14 cellular contexts compared by ENCODE assay signal in genomic region chr2:217954469-217954868, GRCh38. TPM values are rescaled to one million over a fixed set of nuclear protein-coding genes. Genes with fewer than 3 reads are reported as not detected.
A peak's percentile ranks its signal among the peaks of the same experiment; 100 is the strongest.
DNase-seq lines count a peak whose midpoint lies in the region; ATAC-seq and TF ChIP-seq lines count a peak whose summit lies in the region.
"Had no signal": no experiment of that assay in that cellular context is flagged by ENCODE, and none has a peak within 500 bp of the region (broad histone marks: within the 10 kb centered on the region; RNA-seq: fewer than 3 reads in every experiment).

No MANE protein-coding gene starts in this region.

- peak overlapping the region; percentile 55 for H2BK15ac ChIP-seq in neuronal stem cell (ENCODE audit: low read length)

- no peak for ATAC-seq in activated naive CD8-positive, alpha-beta T cell treated with anti-CD3 and anti-CD28 coated beads, Interleukin-2, amount 10 ng/mL, durations not matched to agents 7 days and 5 days (ENCODE audit: low read depth)
- ATAC-seq in activated CD4-positive, CD25-positive, alpha-beta regulatory T cell treated with anti-CD3 and anti-CD28 coated beads, Interleukin-2, amount 50 U/mL, for 24 hours: no peak
- ATAC-seq in activated CD8-positive, alpha-beta memory T cell treated with anti-CD3 and anti-CD28 coated beads, Interleukin-2, amount 10 ng/mL, durations not matched to agents 7 days and 5 days: no peak
- ATAC-seq: mucosa of descending colon had no signal

- H3K9me3 ChIP-seq in neuronal stem cell (replicated peaks in 1 of 2; ENCODE audit: control insufficient read depth in 2 of 2, insufficient read depth in 1 of 2, low read depth in 1 of 2, low read length in 2 of 2): no peaks in the 10 kb centered on the region
- H3K9me3 ChIP-seq in vagina: no peaks in the 10 kb centered on the region
- H3K9me3 ChIP-seq: mucosa of descending colon had no signal

- intact Hi-C loops in vagina (cut with DNase I): no loop called here

- H3K4me3 ChIP-seq in neuronal stem cell (ENCODE audit: low read length in 2 of 2) (no peak overlapping the region), vagina (no peak overlapping the region)
- H3K4me3 ChIP-seq: mucosa of descending colon, skin epidermis had no signal

- no CpG with 5 or more reads among the region's 3 CpGs for WGBS in neuronal stem cell (ENCODE audit: extremely low coverage in 2 of 2, insufficient read length in 2 of 2, insufficient replicate concordance in 1 of 2), 2 donors

- H2BK5ac ChIP-seq in neuronal stem cell (ENCODE audit: low read length): no peak overlapping the region

- H3K27me3 ChIP-seq in neuronal stem cell (ENCODE audit: control insufficient read depth in 3 of 3, insufficient read depth in 3 of 3, low read depth in 1 of 3, low read length in 3 of 3): peaks cover 0 to 2% (median 0%) of the 10 kb centered on the region in 3 experiments
- no peaks in the 10 kb centered on the region for H3K27me3 ChIP-seq in vagina

- TF ChIP-seq CTCF in vagina (IDR thresholded peaks at IDR 0.05) (no peak), progenitor cell of endocrine pancreas (IDR thresholded peaks at IDR 0.05; ENCODE audit: unreplicated experiment) (no peak)

- H3K36me3 Mint-ChIP-seq in activated naive CD8-positive, alpha-beta T cell treated with anti-CD3 and anti-CD28 coated beads, Interleukin-2, amount 10 ng/mL, durations not matched to agents 7 days and 5 days: no peaks in the 10 kb centered on the region
- H3K36me3 Mint-ChIP-seq in activated naive CD8-positive, alpha-beta T cell treated with anti-CD3 and anti-CD28 coated beads for 36 hours: no peaks in the 10 kb centered on the region
- H3K36me3 Mint-ChIP-seq in activated CD8-positive, alpha-beta memory T cell treated with anti-CD3 and anti-CD28 coated beads, Interleukin-2, amount 10 ng/mL, durations not matched to agents 7 days and 5 days: no peaks in the 10 kb centered on the region
- no peaks in the 10 kb centered on the region for H3K36me3 Mint-ChIP-seq in progenitor cell of endocrine pancreas (ENCODE audit: insufficient read depth)
- H3K36me3 Mint-ChIP-seq: activated naive CD4-positive, alpha-beta T cell treated with anti-CD3 and anti-CD28 coated beads, Interleukin-2, amount 10 ng/mL, durations not matched to agents 7 days and 5 days had no signal

- H3K4me3 Mint-ChIP-seq in activated naive CD8-positive, alpha-beta T cell treated with anti-CD3 and anti-CD28 coated beads, Interleukin-2, amount 10 ng/mL, durations not matched to agents 7 days and 5 days: no peak overlapping the region
- no peak overlapping the region for H3K4me3 Mint-ChIP-seq in activated naive CD8-positive, alpha-beta T cell treated with anti-CD3 and anti-CD28 coated beads for 36 hours
- H3K4me3 Mint-ChIP-seq in activated CD8-positive, alpha-beta memory T cell treated with anti-CD3 and anti-CD28 coated beads, Interleukin-2, amount 10 ng/mL, durations not matched to agents 7 days and 5 days: no peak overlapping the region
- no peak overlapping the region for H3K4me3 Mint-ChIP-seq in progenitor cell of endocrine pancreas (ENCODE audit: low read depth)
- H3K4me3 Mint-ChIP-seq: activated naive CD4-positive, alpha-beta T cell treated with anti-CD3 and anti-CD28 coated beads, Interleukin-2, amount 10 ng/mL, durations not matched to agents 7 days and 5 days had no signal

- H3K27ac ChIP-seq in neuronal stem cell (replicated peaks; ENCODE audit: low read length) (no peak overlapping the region), vagina (peak overlapping the region; percentile 73)
- H3K27ac ChIP-seq: RWPE1 had no signal

- peak; percentile 6 for DNase-seq in activated naive CD8-positive, alpha-beta T cell treated with anti-CD3 and anti-CD28 coated beads, Interleukin-2, amount 10 ng/mL, durations not matched to agents 7 days and 5 days
- DNase-seq in activated naive CD8-positive, alpha-beta T cell treated with anti-CD3 and anti-CD28 coated beads for 36 hours: no peak
- DNase-seq in foreskin melanocyte: peak; percentile 29
- DNase-seq in neuronal stem cell (ENCODE audit: low spot score): no peak
- no peak for DNase-seq in vagina (ENCODE audit: extremely low spot score in 2 of 2)
- DNase-seq in activated CD8-positive, alpha-beta memory T cell treated with anti-CD3 and anti-CD28 coated beads, Interleukin-2, amount 10 ng/mL, durations not matched to agents 7 days and 5 days: no peak
- no peak for DNase-seq in progenitor cell of endocrine pancreas (ENCODE audit: low spot score, unreplicated experiment)
- DNase-seq: activated naive CD4-positive, alpha-beta T cell treated with anti-CD3 and anti-CD28 coated beads, Interleukin-2, amount 10 ng/mL, durations not matched to agents 7 days and 5 days; Karpas-422; NCI-H2171 had no signal

- H4K8ac ChIP-seq in neuronal stem cell (ENCODE audit: low read depth, low read length): no peak overlapping the region

- POLR2A ChIA-PET in activated naive CD8-positive, alpha-beta T cell treated with anti-CD3 and anti-CD28 coated beads, Interleukin-2, amount 10 ng/mL, durations not matched to agents 7 days and 5 days (lab: Charles Lee): no interaction called here

- H3K9ac ChIP-seq in neuronal stem cell (ENCODE audit: low read depth, low read length, poor library complexity): no peak overlapping the region

- H3K36me3 ChIP-seq in neuronal stem cell (replicated peaks in 1 of 2; ENCODE audit: control insufficient read depth in 2 of 2, insufficient read depth in 2 of 2, low read length in 2 of 2) (no peaks in the 10 kb centered on the region), vagina (no peaks in the 10 kb centered on the region)

- peak overlapping the region; percentile 65 for H3K18ac ChIP-seq in neuronal stem cell (ENCODE audit: low read length)

- H3K23ac ChIP-seq in neuronal stem cell (ENCODE audit: low read depth, low read length, poor library complexity): peak overlapping the region; percentile 18

- no peak overlapping the region for H2AK5ac ChIP-seq in neuronal stem cell (ENCODE audit: low read depth, low read length)

- no peak for TF ChIP-seq POLR2A in vagina (IDR thresholded peaks at IDR 0.05)

- CTCF ChIA-PET in activated CD8-positive, alpha-beta memory T cell treated with anti-CD3 and anti-CD28 coated beads, Interleukin-2, amount 10 ng/mL, durations not matched to agents 7 days and 5 days (lab: Charles Lee): no interaction called here

- H3K4ac ChIP-seq in neuronal stem cell (ENCODE audit: low read length): no peak overlapping the region

- H3K14ac ChIP-seq in neuronal stem cell (ENCODE audit: low read length): no peak overlapping the region

- no peak overlapping the region for H2BK120ac ChIP-seq in neuronal stem cell (ENCODE audit: low read depth, low read length)

- no peak overlapping the region for H4K91ac ChIP-seq in neuronal stem cell (ENCODE audit: low read depth, low read length, poor library complexity)

- peaks cover under 1% of the 10 kb centered on the region for H3K4me1 Mint-ChIP-seq in activated naive CD8-positive, alpha-beta T cell treated with anti-CD3 and anti-CD28 coated beads, Interleukin-2, amount 10 ng/mL, durations not matched to agents 7 days and 5 days
- no peaks in the 10 kb centered on the region for H3K4me1 Mint-ChIP-seq in activated naive CD8-positive, alpha-beta T cell treated with anti-CD3 and anti-CD28 coated beads for 36 hours
- H3K4me1 Mint-ChIP-seq in activated CD8-positive, alpha-beta memory T cell treated with anti-CD3 and anti-CD28 coated beads, Interleukin-2, amount 10 ng/mL, durations not matched to agents 7 days and 5 days: no peaks in the 10 kb centered on the region
- peaks cover 14% of the 10 kb centered on the region for H3K4me1 Mint-ChIP-seq in progenitor cell of endocrine pancreas (ENCODE audit: low read depth)
- H3K4me1 Mint-ChIP-seq: activated naive CD4-positive, alpha-beta T cell treated with anti-CD3 and anti-CD28 coated beads, Interleukin-2, amount 10 ng/mL, durations not matched to agents 7 days and 5 days had no signal

- no peak overlapping the region for H2AFZ ChIP-seq in neuronal stem cell (ENCODE audit: low read length)

- H3K9me3 Mint-ChIP-seq in activated naive CD8-positive, alpha-beta T cell treated with anti-CD3 and anti-CD28 coated beads, Interleukin-2, amount 10 ng/mL, durations not matched to agents 7 days and 5 days: no peaks in the 10 kb centered on the region
- no peaks in the 10 kb centered on the region for H3K9me3 Mint-ChIP-seq in activated naive CD8-positive, alpha-beta T cell treated with anti-CD3 and anti-CD28 coated beads for 36 hours
- no peaks in the 10 kb centered on the region for H3K9me3 Mint-ChIP-seq in activated CD8-positive, alpha-beta memory T cell treated with anti-CD3 and anti-CD28 coated beads, Interleukin-2, amount 10 ng/mL, durations not matched to agents 7 days and 5 days (ENCODE audit: low read depth)
- H3K9me3 Mint-ChIP-seq in progenitor cell of endocrine pancreas (ENCODE audit: low read depth): no peaks in the 10 kb centered on the region
- H3K9me3 Mint-ChIP-seq: activated naive CD4-positive, alpha-beta T cell treated with anti-CD3 and anti-CD28 coated beads, Interleukin-2, amount 10 ng/mL, durations not matched to agents 7 days and 5 days had no signal

- no peak overlapping the region for H2BK12ac ChIP-seq in neuronal stem cell (ENCODE audit: low read length)

- H3K4me1 ChIP-seq in neuronal stem cell (ENCODE audit: control insufficient read depth in 2 of 2, insufficient read depth in 1 of 2, low read depth in 1 of 2, low read length in 2 of 2) (no peaks in the 10 kb centered on the region), vagina (peaks cover 93% of the 10 kb centered on the region)

- no peaks in the 10 kb centered on the region for H3K79me1 ChIP-seq in neuronal stem cell (ENCODE audit: low read depth, low read length)

- H3K27me3 Mint-ChIP-seq in activated naive CD8-positive, alpha-beta T cell treated with anti-CD3 and anti-CD28 coated beads, Interleukin-2, amount 10 ng/mL, durations not matched to agents 7 days and 5 days: peaks cover 6% of the 10 kb centered on the region
- H3K27me3 Mint-ChIP-seq in activated naive CD8-positive, alpha-beta T cell treated with anti-CD3 and anti-CD28 coated beads for 36 hours: no peaks in the 10 kb centered on the region
- peaks cover 3% of the 10 kb centered on the region for H3K27me3 Mint-ChIP-seq in activated CD8-positive, alpha-beta memory T cell treated with anti-CD3 and anti-CD28 coated beads, Interleukin-2, amount 10 ng/mL, durations not matched to agents 7 days and 5 days
- H3K27me3 Mint-ChIP-seq in progenitor cell of endocrine pancreas: peaks cover 20% of the 10 kb centered on the region

- peak overlapping the region; percentile 51 for H3K27ac Mint-ChIP-seq in activated naive CD8-positive, alpha-beta T cell treated with anti-CD3 and anti-CD28 coated beads, Interleukin-2, amount 10 ng/mL, durations not matched to agents 7 days and 5 days
- no peak overlapping the region for H3K27ac Mint-ChIP-seq in activated naive CD8-positive, alpha-beta T cell treated with anti-CD3 and anti-CD28 coated beads for 36 hours
- no peak overlapping the region for H3K27ac Mint-ChIP-seq in activated CD8-positive, alpha-beta memory T cell treated with anti-CD3 and anti-CD28 coated beads, Interleukin-2, amount 10 ng/mL, durations not matched to agents 7 days and 5 days
- no peak overlapping the region for H3K27ac Mint-ChIP-seq in progenitor cell of endocrine pancreas
- H3K27ac Mint-ChIP-seq: activated naive CD4-positive, alpha-beta T cell treated with anti-CD3 and anti-CD28 coated beads, Interleukin-2, amount 10 ng/mL, durations not matched to agents 7 days and 5 days had no signal

- H3K4me2 ChIP-seq in neuronal stem cell (ENCODE audit: insufficient read depth, low read length, poor library complexity, severe bottlenecking): no peak overlapping the region

RNA-seq across cellular contexts. Expression of gene TNS1, which starts 48.3 kb away (rescaled TPM):
- 10 to 100 TPM; 15.1 to 21.2 TPM for total RNA-seq in activated naive CD8-positive, alpha-beta T cell treated with anti-CD3 and anti-CD28 coated beads, Interleukin-2, amount 10 ng/mL, durations not matched to agents 7 days and 5 days
- 1 to 10 TPM in 1 of 2 experiments, under 1 TPM in 1; 0.89 to 1.4 TPM for total RNA-seq in activated naive CD8-positive, alpha-beta T cell treated with anti-CD3 and anti-CD28 coated beads for 36 hours
- polyA plus RNA-seq in neuronal stem cell (2013, experiment 1 of 2): 1.1 TPM
- 1.3 TPM for polyA plus RNA-seq in neuronal stem cell (2013, experiment 2 of 2)
- total RNA-seq in vagina (216 TPM), progenitor cell of endocrine pancreas (7.7 and 7.9 TPM in 2 replicates)
- 1 to 10 TPM; 1.4 to 4.4 TPM for total RNA-seq in activated CD8-positive, alpha-beta memory T cell treated with anti-CD3 and anti-CD28 coated beads, Interleukin-2, amount 10 ng/mL, durations not matched to agents 7 days and 5 days

Comparison
In these comparisons a context has a peak if more than half of its experiments do, and no peak if none do; other contexts are left out.
1. DNase-seq: peak in activated naive CD8-positive, alpha-beta T cell treated with anti-CD3 and anti-CD28 coated beads, Interleukin-2, amount 10 ng/mL, durations not matched to agents 7 days and 5 days (single experiment) and foreskin melanocyte (single experiment); none in activated naive CD8-positive, alpha-beta T cell treated with anti-CD3 and anti-CD28 coated beads for 36 hours (single experiment), neuronal stem cell (single experiment), vagina (0 of 2), activated CD8-positive, alpha-beta memory T cell treated with anti-CD3 and anti-CD28 coated beads, Interleukin-2, amount 10 ng/mL, durations not matched to agents 7 days and 5 days (single experiment) and progenitor cell of endocrine pancreas (single experiment).